ENCODE assay signal across 8 cellular contexts in the genomic region with DNA sequence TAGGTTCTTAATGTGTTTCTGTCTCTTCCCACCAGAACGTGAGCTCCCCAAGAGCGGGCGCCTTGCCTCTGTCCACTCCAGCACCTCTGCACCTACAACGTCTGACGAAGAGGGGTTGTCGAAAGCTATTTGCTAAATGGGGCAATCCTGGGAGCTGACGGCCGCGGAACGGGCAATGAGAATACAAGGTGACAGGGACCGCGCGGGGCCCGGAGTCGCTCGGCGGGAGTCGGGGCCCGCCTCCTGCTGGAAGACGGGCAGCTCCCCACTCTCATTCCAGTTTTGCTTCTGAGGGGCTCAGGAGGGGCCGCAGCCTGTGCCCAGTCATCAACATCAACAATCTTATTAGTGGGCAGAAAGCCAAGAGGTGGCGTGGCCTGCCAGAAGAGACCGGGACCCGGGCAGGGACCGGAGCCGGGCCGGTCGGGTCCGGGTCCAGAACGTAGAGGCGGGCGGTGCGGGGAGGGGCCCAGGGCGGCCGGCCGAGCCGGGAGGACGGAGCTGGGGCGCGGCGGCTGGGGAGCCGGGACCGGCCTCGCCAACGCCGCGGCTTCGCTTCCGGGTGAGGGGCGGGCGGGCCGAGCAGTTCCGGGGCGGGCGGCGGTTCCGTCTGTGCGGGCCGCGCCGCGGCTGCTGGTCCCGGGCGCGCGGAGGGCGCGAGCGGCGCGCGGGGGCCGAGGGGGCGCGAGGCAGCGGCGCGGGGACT. TPM values are rescaled to one million over a fixed set of nuclear protein-coding genes. Genes with fewer than 3 reads are reported as not detected.
DNase-seq lines count a peak whose midpoint lies in the region; ATAC-seq and TF ChIP-seq lines count a peak whose summit lies in the region.

MOSMO (plus strand) TSS at position 603 of the 706 bp plus-strand sequence. CDS start 191 bp downstream, outside the sequence.

- H4K8ac ChIP-seq in H9 (replicated peaks; ENCODE audit: insufficient read length, low read depth, low read length), result no peak within 1 kb of the TSS

- H3K27me3 Mint-ChIP-seq in H9 (ENCODE audit: low read depth), result peaks cover 19% of the 10 kb centered on the region
- no peaks in the 10 kb centered on the region for H3K27me3 Mint-ChIP-seq in activated CD4-positive, alpha-beta memory T cell treated with anti-CD3 and anti-CD28 coated beads for 36 hours

- H3K4me3 Mint-ChIP-seq in H9, result peak within 1 kb of the TSS; percentile 91 to 93
- peak within 1 kb of the TSS; percentile 84 for H3K4me3 Mint-ChIP-seq in activated CD4-positive, alpha-beta memory T cell treated with anti-CD3 and anti-CD28 coated beads for 36 hours

- H3K23me2 ChIP-seq in H9 (ENCODE audit: insufficient read length, low read depth, low read length, poor library complexity, severe bottlenecking), result peaks cover 17% of the 10 kb centered on the region

- no peak within 1 kb of the TSS for H3K23ac ChIP-seq in H9 (ENCODE audit: insufficient read length, low read depth, low read length)

- no peak within 1 kb of the TSS for H2AFZ ChIP-seq in H9 (ENCODE audit: low read length)

- POLR2A ChIA-PET in activated CD4-positive, alpha-beta memory T cell treated with anti-CD3 and anti-CD28 coated beads for 36 hours (lab: Charles Lee), result interaction anchor here (0.5 to 1.9 kb wide), 5 partner anchors 9 to 184 kb away, joined by 3 to 6 read pairs (median 5); partner anchors contain the start of gene UQCRC2

- TF ChIP-seq CTCF in H9 (conservative IDR thresholded peaks at IDR 0.05), result no peak

- no peak within 1 kb of the TSS for H3K4ac ChIP-seq in H9 (ENCODE audit: low read depth, low read length)

- H2BK5ac ChIP-seq in H9 (ENCODE audit: insufficient read length, low read length), result no peak within 1 kb of the TSS

- H2BK120ac ChIP-seq in H9 (ENCODE audit: low read depth, low read length, poor library complexity, severe bottlenecking), result no peak within 1 kb of the TSS

- H3K4me1 ChIP-seq in H9 (ENCODE audit: insufficient read depth, low read length), result peaks cover 3% of the 10 kb centered on the region; the same call in 1 of the 2 replicates

- no peak for ATAC-seq in GM18517 (IDR thresholded peaks at IDR 0.05; ENCODE audit: unreplicated experiment)

- H3K9me3 ChIP-seq in H9 (ENCODE audit: control insufficient read depth, low read depth, low read length), result no peaks in the 10 kb centered on the region

- no peaks in the 10 kb centered on the region for H4K20me1 ChIP-seq in H9 (ENCODE audit: control insufficient read depth, insufficient read depth, insufficient read length)

- peaks cover 2% of the 10 kb centered on the region; the same call in 1 of the 2 replicates for H3K79me2 ChIP-seq in H9 (ENCODE audit: insufficient read depth, low read length)

- H4K91ac ChIP-seq in H9 (ENCODE audit: insufficient read length, low read depth, low read length), result no peak within 1 kb of the TSS

- CTCF ChIA-PET in activated CD4-positive, alpha-beta memory T cell treated with anti-CD3 and anti-CD28 coated beads for 36 hours (lab: Charles Lee), result interaction anchor here (0.6 to 20.9 kb wide), 10 partner anchors 7 to 198 kb away, joined by 3 to 529 read pairs (median 6); partner anchors contain the start of genes EEF2K, PDZD9 and UQCRC2

- peaks cover 15% of the 10 kb centered on the region in 2 experiments for H3K4me1 Mint-ChIP-seq in H9
- H3K4me1 Mint-ChIP-seq in activated CD4-positive, alpha-beta memory T cell treated with anti-CD3 and anti-CD28 coated beads for 36 hours (ENCODE audit: low read depth), result peaks cover 41% of the 10 kb centered on the region

- peak within 1 kb of the TSS; percentile 61; the same call in 1 of the 2 replicates for H3K14ac ChIP-seq in H9 (ENCODE audit: insufficient read depth, low read length)

- H3K4me2 ChIP-seq in H9 (ENCODE audit: insufficient read depth, insufficient read length, low read length), result peak within 1 kb of the TSS; percentile 92

- no peak within 1 kb of the TSS for H2AK5ac ChIP-seq in H9 (ENCODE audit: insufficient read length, low read length)

- no peaks in the 10 kb centered on the region for H3K79me1 ChIP-seq in H9 (ENCODE audit: insufficient read depth, low read depth, low read length, poor library complexity, severe bottlenecking)

- H3K9ac ChIP-seq in H9 (ENCODE audit: extremely low read depth, insufficient read length, low read length), result peak within 1 kb of the TSS; percentile 68

- no peak within 1 kb of the TSS for H2BK12ac ChIP-seq in H9 (ENCODE audit: insufficient read length, low read depth, low read length)

- H3K18ac ChIP-seq in H9 (ENCODE audit: insufficient read length, low read depth, low read length), result no peak within 1 kb of the TSS

- no peak within 1 kb of the TSS for H2BK15ac ChIP-seq in H9 (ENCODE audit: low read depth, low read length)

- WGBS in H9 (ENCODE audit: extremely low coverage, insufficient read length, low lambda C conversion rate), result no CpG with 5 or more reads among the region's 78 CpGs

- H3K27ac Mint-ChIP-seq in H9, result peak within 1 kb of the TSS in 2 of 3 experiments; percentile 48 to 68; a peak in 3 of 7 replicates
- H3K27ac Mint-ChIP-seq in activated CD4-positive, alpha-beta memory T cell treated with anti-CD3 and anti-CD28 coated beads for 36 hours, result peak within 1 kb of the TSS; percentile 46

- H3T11ph ChIP-seq in H9 (ENCODE audit: low read length), result no peak within 1 kb of the TSS

- H2BK20ac ChIP-seq in H9 (ENCODE audit: low read depth, low read length, poor library complexity, severe bottlenecking), result no peak within 1 kb of the TSS

- H3K27ac ChIP-seq in H9 (ENCODE audit: insufficient read length, low read depth, low read length), result no peak within 1 kb of the TSS

- H4K5ac ChIP-seq in H9 (ENCODE audit: insufficient read length, low read depth, low read length), result no peak within 1 kb of the TSS

- no peaks in the 10 kb centered on the region; the same call in 1 of the 2 replicates for H3K27me3 ChIP-seq in H9 (ENCODE audit: insufficient read depth, low read length)

- peak; percentile 65 for DNase-seq in EL
- peak; percentile 69 for DNase-seq in H9
- DNase-seq in NCI-H2196 treated with DMSO at 0.1 percent for 48 hours (lab: John Stamatoyannopoulos, UW; ENCODE audit: unreplicated experiment), result peak; percentile 26
- peak; percentile 74 for DNase-seq in activated CD4-positive, alpha-beta memory T cell treated with anti-CD3 and anti-CD28 coated beads for 36 hours
- peak; percentile 36 for DNase-seq in effector CD8-positive, alpha-beta T cell (lab: John Stamatoyannopoulos, UW)
- DNase-seq in lung microvascular endothelial cell (ENCODE audit: low read depth in 2 of 2), result peak; percentile 68 to 74
- peak; percentile 45 to 68 (median 56) for DNase-seq in stimulated activated CD4-positive, alpha-beta T cell treated with anti-CD3 and anti-CD28 coated beads, TNF-alpha, amount 100 ng/mL, for 24 hours (ENCODE audit: low read depth in 3 of 3)

- no peaks in the 10 kb centered on the region; a peak in 1 of 5 replicates for H3K9me3 Mint-ChIP-seq in H9
- no peaks in the 10 kb centered on the region for H3K9me3 Mint-ChIP-seq in activated CD4-positive, alpha-beta memory T cell treated with anti-CD3 and anti-CD28 coated beads for 36 hours

- intact Hi-C loops in activated CD4-positive, alpha-beta memory T cell treated with anti-CD3 and anti-CD28 coated beads for 36 hours (cut with micrococcal nuclease), result loop anchor here (2.0 kb wide), 2 partner anchors 183 to 289 kb away; partner anchors contain the start of gene POLR3E

- H3K36me3 Mint-ChIP-seq in H9 (ENCODE audit: insufficient read depth in 1 of 3, low read depth in 3 of 3), result no peaks in the 10 kb centered on the region
- no peaks in the 10 kb centered on the region for H3K36me3 Mint-ChIP-seq in activated CD4-positive, alpha-beta memory T cell treated with anti-CD3 and anti-CD28 coated beads for 36 hours

- H3K56ac ChIP-seq in H9 (ENCODE audit: insufficient read length, low read depth, low read length), result no peak within 1 kb of the TSS

RNA-seq across cellular contexts. Expression of gene MOSMO, which starts in this region (rescaled TPM):
- total RNA-seq in H9 (2021), result 12.4 and 13.5 TPM in 2 replicates
- 1 to 10 TPM; 8.1 to 9.6 TPM for total RNA-seq in activated CD4-positive, alpha-beta memory T cell treated with anti-CD3 and anti-CD28 coated beads for 36 hours
- 8.3 and 10.9 TPM in 2 replicates for total RNA-seq in lung microvascular endothelial cell
